8 cellular contexts compared by ENCODE assay signal in the genomic region with DNA sequence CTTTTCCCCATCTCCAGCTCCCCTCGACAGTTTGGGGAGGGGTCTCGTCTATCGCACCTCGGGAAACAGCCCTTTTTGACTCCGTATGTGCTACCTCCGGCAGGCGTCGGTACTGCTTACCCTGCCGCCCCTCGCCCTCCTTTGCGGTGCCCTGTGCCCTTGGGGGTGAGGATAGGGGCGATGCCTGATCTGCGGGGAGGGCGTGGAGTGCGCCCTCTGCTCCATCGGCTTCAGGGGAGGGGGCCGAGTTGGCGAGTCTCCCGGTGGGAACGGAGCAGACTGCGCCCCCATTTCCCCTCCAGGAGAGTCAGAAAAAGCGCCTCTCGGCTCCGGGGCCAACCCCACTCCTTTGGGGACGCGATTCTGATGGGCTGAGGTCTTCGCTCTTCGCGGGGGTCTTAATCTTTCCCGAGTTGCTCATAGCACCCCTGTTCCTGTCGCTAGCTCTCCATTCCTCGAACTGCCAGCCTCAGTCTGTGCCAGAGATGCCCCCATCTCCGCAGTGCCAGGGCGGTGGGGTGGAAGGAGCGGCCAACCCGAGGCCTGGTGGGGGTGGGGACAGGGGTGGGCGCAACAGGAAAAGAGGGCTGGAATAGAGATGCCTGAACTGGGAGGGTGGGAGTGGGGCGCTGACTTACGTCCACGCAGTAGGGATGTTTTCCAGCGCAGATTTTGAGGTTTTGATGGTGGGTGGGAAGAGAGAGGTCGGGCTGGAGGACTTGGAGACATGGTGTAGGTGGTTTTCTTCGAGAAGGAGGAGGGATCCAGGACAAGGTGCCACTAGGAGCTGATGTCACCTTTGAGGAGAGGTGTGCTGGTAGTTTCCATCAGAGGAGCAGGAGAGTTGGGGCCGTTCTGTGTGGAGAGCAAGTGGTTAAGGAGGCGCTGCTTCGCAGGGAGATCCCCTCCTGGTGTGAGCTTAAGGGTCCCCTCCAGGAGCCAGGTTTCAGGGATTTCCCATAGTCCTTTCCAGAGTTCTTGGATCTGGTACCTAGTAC. TPM values are rescaled to one million over a fixed set of nuclear protein-coding genes. Genes with fewer than 3 reads are reported as not detected.
DNase-seq lines count a peak whose midpoint lies in the region; ATAC-seq and TF ChIP-seq lines count a peak whose summit lies in the region.

No MANE protein-coding gene starts in this region.

- peaks cover 7% of the 10 kb centered on the region for H3K4me1 ChIP-seq in mucosa of descending colon (ENCODE audit: low read depth)

- no peak for TF ChIP-seq RAD21 in Ishikawa (IDR thresholded peaks at IDR 0.05; ENCODE audit: low read depth)

- ATAC-seq in mucosa of descending colon = peak; percentile 5

- peaks cover 2% of the 10 kb centered on the region for H3K36me3 ChIP-seq in mucosa of descending colon (ENCODE audit: low read depth)

- H3K4me3 ChIP-seq in choroid plexus epithelial cell (ENCODE audit: low read depth, low read length) (peak overlapping the region; percentile 58), mucosa of descending colon (no peak overlapping the region)

- intact Hi-C loops in mucosa of descending colon (cut with DNase I, micrococcal nuclease) = no loop called here

- no peak for TF ChIP-seq EP300 in Ishikawa (IDR thresholded peaks at IDR 0.05; ENCODE audit: borderline replicate concordance)

- H3K9me3 ChIP-seq in mucosa of descending colon = no peaks in the 10 kb centered on the region

- TF ChIP-seq CTCF in choroid plexus epithelial cell (conservative IDR thresholded peaks at IDR 0.05; ENCODE audit: low read depth, low read length) (no peak), mucosa of descending colon (IDR thresholded peaks at IDR 0.05) (no peak)

- peak; percentile 61 for DNase-seq in activated CD8-positive, alpha-beta memory T cell treated with anti-CD3 and anti-CD28 coated beads for 24 hours
- DNase-seq in activated CD8-positive, alpha-beta memory T cell treated with anti-CD3 and anti-CD28 coated beads, Interleukin-2, amount 50 U/mL, for 48 hours = no peak
- DNase-seq in choroid plexus epithelial cell (ENCODE audit: low read depth) = no peak
- DNase-seq in mucosa of descending colon = peak in 1 of 3 donors; percentile 52
- no peak for DNase-seq in CD1c-positive myeloid dendritic cell (ENCODE audit: extremely low spot score)
- no peak for DNase-seq in dedifferentiated amniotic fluid mesenchymal stem cell (ENCODE audit: extremely low spot score)
- DNase-seq in hepatic stellate cell (ENCODE audit: low spot score) = no peak

TF ChIP-seq in Ishikawa, 13 proteins besides CTCF, POLR2A, EP300 and RAD21:
- TF ChIP-seq ZBTB7A (IDR thresholded peaks at IDR 0.05; ENCODE audit: low read depth) = peak; percentile 96
- TF ChIP-seq YY1 (IDR thresholded peaks at IDR 0.05; ENCODE audit: low read depth) = no peak
- no peak for TF ChIP-seq TCF12 (IDR thresholded peaks at IDR 0.05; ENCODE audit: low read depth)
- TF ChIP-seq CREB1 (IDR thresholded peaks at IDR 0.05; ENCODE audit: low read depth) = no peak
- TF ChIP-seq CEBPB (IDR thresholded peaks at IDR 0.05) = no peak
- TF ChIP-seq, protein P1, sequence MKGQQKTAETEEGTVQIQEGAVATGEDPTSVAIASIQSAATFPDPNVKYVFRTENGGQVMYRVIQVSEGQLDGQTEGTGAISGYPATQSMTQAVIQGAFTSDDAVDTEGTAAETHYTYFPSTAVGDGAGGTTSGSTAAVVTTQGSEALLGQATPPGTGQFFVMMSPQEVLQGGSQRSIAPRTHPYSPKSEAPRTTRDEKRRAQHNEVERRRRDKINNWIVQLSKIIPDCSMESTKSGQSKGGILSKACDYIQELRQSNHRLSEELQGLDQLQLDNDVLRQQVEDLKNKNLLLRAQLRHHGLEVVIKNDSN (IDR thresholded peaks at IDR 0.05) = no peak
- no peak for TF ChIP-seq NFIC (IDR thresholded peaks at IDR 0.05)
TF ChIP-seq in Ishikawa: peak in this region for 1.

RNA-seq across cellular contexts. Expression of a gene that starts 0.7 kb away (rescaled TPM):
- 1 to 10 TPM in 1 of 3 donors, under 1 TPM in 2; 0.43 to 4.0 (median 0.60) TPM for total RNA-seq in mucosa of descending colon

RNA-seq across cellular contexts. Expression of a gene that starts 19.8 kb away (rescaled TPM):
- 100 to 1,000 TPM in 1 of 3 donors, 10 to 100 TPM in 2; 73.9 to 108 (median 93.2) TPM for total RNA-seq in mucosa of descending colon

RNA-seq across cellular contexts. Expression of a gene that starts 58.8 kb away (rescaled TPM):
- not detected for total RNA-seq in mucosa of descending colon

RNA-seq across cellular contexts. Expression of a gene that starts 59.9 kb away (rescaled TPM):
- total RNA-seq in mucosa of descending colon = 10 to 100 TPM; 22.6 to 44.8 (median 28.4) TPM
